In the genomic region with DNA sequence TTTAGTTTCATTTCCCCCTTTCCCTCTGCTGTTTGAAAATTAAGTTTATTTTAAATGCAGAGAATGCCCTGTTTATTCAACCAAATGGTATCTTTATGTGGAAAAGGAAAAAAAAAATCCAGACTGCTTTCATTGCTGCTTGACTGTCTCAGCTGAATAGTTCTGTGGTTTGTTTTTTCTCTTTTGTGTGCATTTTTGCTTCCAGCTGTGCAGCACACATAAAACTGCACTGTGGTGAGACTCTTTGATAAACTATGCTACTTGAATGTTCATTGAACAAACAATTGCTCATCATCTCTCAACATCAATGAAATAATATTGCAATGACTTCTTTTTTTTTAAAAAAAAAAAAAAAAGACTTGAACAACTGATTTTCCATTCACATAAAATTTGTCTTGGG, we compare ENCODE assay signal across 15 cellular contexts.
DNase-seq lines count a peak whose midpoint lies in the region; ATAC-seq and TF ChIP-seq lines count a peak whose summit lies in the region.
"Had no signal": no experiment of that assay in that cellular context is flagged by ENCODE, and none has a peak within 500 bp of the region (broad histone marks: within the 10 kb centered on the region; RNA-seq: fewer than 3 reads in every experiment).

No MANE protein-coding gene starts in this region.

- peak overlapping the region; percentile 36 for H3K27ac Mint-ChIP-seq in MCF 10A (ENCODE audit: low read depth, unreplicated experiment)
- no peak overlapping the region for H3K27ac Mint-ChIP-seq in activated naive CD4-positive, alpha-beta T cell treated with anti-CD3 and anti-CD28 coated beads, Interleukin-2, amount 50 U/mL, for 72 hours
- H3K27ac Mint-ChIP-seq: activated CD8-positive, alpha-beta memory T cell treated with anti-CD3 and anti-CD28 coated beads, Interleukin-2, amount 10 ng/mL, durations not matched to agents 7 days and 5 days; activated naive CD4-positive, alpha-beta T cell treated with anti-CD3 and anti-CD28 coated beads, Interleukin-2, amount 50 U/mL, for 24 hours; natural killer cell had no signal

- DNase-seq in MCF 10A (ENCODE audit: unreplicated experiment) (peak; percentile 34), breast epithelium (ENCODE audit: low spot score in 2 of 2) (no peak), amniotic epithelial cell (ENCODE audit: low read depth) (peak; percentile 34), germinal center (ENCODE audit: low spot score) (peak; percentile 5), upper lobe of left lung (no peak)
- no peak for DNase-seq in activated naive CD4-positive, alpha-beta T cell treated with anti-CD3 and anti-CD28 coated beads, Interleukin-2, amount 50 U/mL, for 72 hours (ENCODE audit: low spot score in 2 of 2)
- DNase-seq: activated CD8-positive, alpha-beta memory T cell treated with anti-CD3 and anti-CD28 coated beads, Interleukin-2, amount 10 ng/mL, durations not matched to agents 7 days and 5 days; natural killer cell; sigmoid colon had no signal

- ATAC-seq in GM21390 (IDR thresholded peaks at IDR 0.05; ENCODE audit: unreplicated experiment) (no peak), upper lobe of left lung (ENCODE audit: low FRiP score in 2 of 2) (no peak), HG03521 (IDR thresholded peaks at IDR 0.05; ENCODE audit: unreplicated experiment) (no peak)
- no peak for ATAC-seq in activated naive CD4-positive, alpha-beta T cell treated with anti-CD3 and anti-CD28 coated beads, Interleukin-2, amount 50 U/mL, for 72 hours
- ATAC-seq: activated CD8-positive, alpha-beta memory T cell treated with anti-CD3 and anti-CD28 coated beads, Interleukin-2, amount 10 ng/mL, durations not matched to agents 7 days and 5 days; natural killer cell had no signal

- peaks cover 18% of the 10 kb centered on the region for H3K9me3 Mint-ChIP-seq in MCF 10A (ENCODE audit: unreplicated experiment)
- peaks cover 13 to 21% of the 10 kb centered on the region in 2 donors for H3K9me3 Mint-ChIP-seq in activated naive CD4-positive, alpha-beta T cell treated with anti-CD3 and anti-CD28 coated beads, Interleukin-2, amount 50 U/mL, for 72 hours

- intact Hi-C loops in MCF 10A (cut with micrococcal nuclease) (no loop called here), breast epithelium (cut with DNase I; ENCODE audit: low total_unique reads) (no loop called here)

- TF ChIP-seq POLR2A in breast epithelium (IDR thresholded peaks at IDR 0.05): no peak
- no peak for TF ChIP-seq POLR2A in upper lobe of left lung (IDR thresholded peaks at IDR 0.05)

- H3K4me1 ChIP-seq in breast epithelium (no peaks in the 10 kb centered on the region), upper lobe of left lung (peaks cover 0 to 3% (median 0%) of the 10 kb centered on the region in 4 donors)

- CTCF ChIA-PET in MCF 10A (lab: Yijun Ruan, JAX): no interaction called here

- H3K36me3 ChIP-seq in breast epithelium (no peaks in the 10 kb centered on the region), upper lobe of left lung (no peaks in the 10 kb centered on the region)
- H3K36me3 ChIP-seq: sigmoid colon, thoracic aorta had no signal

- no peak for TF ChIP-seq EP300 in upper lobe of left lung (IDR thresholded peaks at IDR 0.05)

- H3K36me3 Mint-ChIP-seq in MCF 10A (ENCODE audit: insufficient read depth, unreplicated experiment): no peaks in the 10 kb centered on the region
- peaks cover 0 to 8% of the 10 kb centered on the region in 2 donors for H3K36me3 Mint-ChIP-seq in activated naive CD4-positive, alpha-beta T cell treated with anti-CD3 and anti-CD28 coated beads, Interleukin-2, amount 50 U/mL, for 72 hours
- H3K36me3 Mint-ChIP-seq: activated CD8-positive, alpha-beta memory T cell treated with anti-CD3 and anti-CD28 coated beads, Interleukin-2, amount 10 ng/mL, durations not matched to agents 7 days and 5 days; activated naive CD4-positive, alpha-beta T cell treated with anti-CD3 and anti-CD28 coated beads, Interleukin-2, amount 50 U/mL, for 24 hours had no signal

- H3K4me3 Mint-ChIP-seq in MCF 10A (ENCODE audit: unreplicated experiment): no peak overlapping the region
- H3K4me3 Mint-ChIP-seq: activated CD8-positive, alpha-beta memory T cell treated with anti-CD3 and anti-CD28 coated beads, Interleukin-2, amount 10 ng/mL, durations not matched to agents 7 days and 5 days; activated naive CD4-positive, alpha-beta T cell treated with anti-CD3 and anti-CD28 coated beads, Interleukin-2, amount 50 U/mL, for 24 hours; natural killer cell had no signal

- no peak overlapping the region for H3K4me3 ChIP-seq in breast epithelium
- no peak overlapping the region for H3K4me3 ChIP-seq in upper lobe of left lung
- H3K4me3 ChIP-seq: coronary artery, thoracic aorta had no signal

- no peak overlapping the region for H3K27ac ChIP-seq in breast epithelium
- H3K27ac ChIP-seq in upper lobe of left lung: no peak overlapping the region
- H3K27ac ChIP-seq: 22Rv1, coronary artery, sigmoid colon, thoracic aorta had no signal

- no peaks in the 10 kb centered on the region for H3K27me3 Mint-ChIP-seq in MCF 10A (ENCODE audit: insufficient read depth, unreplicated experiment)
- H3K27me3 Mint-ChIP-seq: activated CD8-positive, alpha-beta memory T cell treated with anti-CD3 and anti-CD28 coated beads, Interleukin-2, amount 10 ng/mL, durations not matched to agents 7 days and 5 days had no signal

- TF ChIP-seq CTCF in MCF 10A (IDR thresholded peaks at IDR 0.05; ENCODE audit: unreplicated experiment) (no peak), breast epithelium (IDR thresholded peaks at IDR 0.05) (no peak), upper lobe of left lung (IDR thresholded peaks at IDR 0.05) (no peak)

- BruUV-seq in MCF 10A (replicated peaks; lab: Mats Ljungman, UMichigan): no TSS peak

- H3K27me3 ChIP-seq in breast epithelium (no peaks in the 10 kb centered on the region), upper lobe of left lung (no peaks in the 10 kb centered on the region)
- H3K27me3 ChIP-seq: sigmoid colon had no signal

- H3K4me1 Mint-ChIP-seq in MCF 10A (ENCODE audit: insufficient read depth, unreplicated experiment): peaks cover 18% of the 10 kb centered on the region
- H3K4me1 Mint-ChIP-seq: activated CD8-positive, alpha-beta memory T cell treated with anti-CD3 and anti-CD28 coated beads, Interleukin-2, amount 10 ng/mL, durations not matched to agents 7 days and 5 days; activated naive CD4-positive, alpha-beta T cell treated with anti-CD3 and anti-CD28 coated beads, Interleukin-2, amount 50 U/mL, for 24 hours; natural killer cell had no signal

- H3K9me3 ChIP-seq in breast epithelium: peaks cover 0 to 8% of the 10 kb centered on the region in 2 donors
- peaks cover 0 to 5% (median 2%) of the 10 kb centered on the region in 4 donors for H3K9me3 ChIP-seq in upper lobe of left lung
- H3K9me3 ChIP-seq: sigmoid colon had no signal

- POLR2A ChIA-PET in MCF 10A (lab: Yijun Ruan, JAX): interaction anchor here (0.7 kb wide), 1 partner anchor 32 kb away, joined by 3 read pairs; no protein-coding TSS in a partner anchor

Comparison
In these comparisons a context has a peak if more than half of its experiments do, and no peak if none do; other contexts are left out.
1. DNase-seq: peak in MCF 10A (single experiment), amniotic epithelial cell (single experiment) and germinal center (single experiment); none in breast epithelium (0 of 2), upper lobe of left lung (0 of 2) and activated naive CD4-positive, alpha-beta T cell treated with anti-CD3 and anti-CD28 coated beads, Interleukin-2, amount 50 U/mL, for 72 hours (0 of 2).